11 cellular contexts compared by ENCODE assay signal in the genomic region with DNA sequence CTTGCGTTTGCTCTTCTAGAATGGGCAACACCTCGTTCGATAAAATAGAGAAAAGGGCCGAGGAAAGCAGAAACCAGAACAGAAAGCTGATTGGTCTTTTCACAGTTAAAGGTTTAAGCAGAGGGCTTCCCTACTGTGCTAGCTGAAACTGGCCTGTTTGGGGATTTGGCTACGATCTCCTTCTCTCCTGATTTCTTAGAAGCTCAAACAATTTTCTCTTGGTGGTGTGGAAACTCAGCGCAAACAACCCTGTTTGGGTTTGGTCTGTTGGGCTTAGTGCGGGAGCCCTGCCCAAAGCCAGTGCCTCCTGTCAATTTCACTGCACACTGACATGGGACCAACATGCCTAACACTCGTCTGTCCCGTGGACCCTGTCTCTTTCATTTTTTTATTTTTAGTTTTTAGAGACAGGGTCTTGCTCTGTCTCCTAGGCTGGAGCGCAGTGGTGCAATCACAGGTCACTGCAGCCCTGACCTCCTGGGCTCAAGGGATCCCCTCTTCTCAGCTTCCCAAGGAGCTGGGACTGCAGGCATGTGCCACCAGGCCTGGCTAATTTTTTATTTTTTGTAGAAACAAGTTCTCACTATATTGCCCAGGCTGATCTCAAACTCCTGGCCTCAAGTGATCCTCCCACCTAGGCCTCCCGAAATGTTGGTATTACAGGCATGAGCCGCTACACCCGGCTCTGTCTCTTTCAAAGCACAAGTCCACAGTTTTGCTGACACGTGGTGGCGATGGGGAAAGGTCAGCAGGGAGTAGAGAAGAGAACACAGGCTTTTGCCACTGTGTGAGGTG. TPM values are rescaled to one million over a fixed set of nuclear protein-coding genes. Genes with fewer than 3 reads are reported as not detected.
DNase-seq lines count a peak whose midpoint lies in the region; ATAC-seq and TF ChIP-seq lines count a peak whose summit lies in the region.
"Had no signal": no experiment of that assay in that cellular context is flagged by ENCODE, and none has a peak within 500 bp of the region (broad histone marks: within the 10 kb centered on the region; RNA-seq: fewer than 3 reads in every experiment).

No MANE protein-coding gene starts in this region.

- H3K27ac Mint-ChIP-seq in WTC11, result peak overlapping the region; percentile 95
- H3K27ac Mint-ChIP-seq in stimulated activated naive CD8-positive, alpha-beta T cell treated with anti-CD3 and anti-CD28 coated beads, Interleukin-15, amount 100 ng/mL, for 72 hours, result no peak overlapping the region

- CTCF ChIA-PET in WTC11 (lab: Charles Lee), result interaction anchor here (0.7 to 6.7 kb wide), 6 partner anchors 9 to 143 kb away, joined by 3 to 112 read pairs (median 6); no protein-coding TSS in a partner anchor

- H3K27me3 ChIP-seq in ACC112 (ENCODE audit: insufficient read depth, low read length), result peaks cover 4% of the 10 kb centered on the region; the same call in 1 of the 2 replicates
- H3K27me3 ChIP-seq in iPS-20b (ENCODE audit: insufficient read depth, low read length), result no peaks in the 10 kb centered on the region; the same call in 1 of the 2 replicates
- no peaks in the 10 kb centered on the region for H3K27me3 ChIP-seq in rectal smooth muscle tissue (ENCODE audit: control insufficient read depth, insufficient read depth, low read length)

- peak overlapping the region; percentile 31; the same call in 1 of the 2 replicates for H3K4me3 ChIP-seq in ACC112 (ENCODE audit: low read depth, low read length)
- H3K4me3 ChIP-seq in iPS-20b (ENCODE audit: low read length), result no peak overlapping the region
- no peak overlapping the region for H3K4me3 ChIP-seq in rectal smooth muscle tissue (ENCODE audit: low read length)

- H3K79me2 ChIP-seq in ACC112 (ENCODE audit: control insufficient read depth, insufficient read depth, low read length, unreplicated experiment), result no peaks in the 10 kb centered on the region

- H3K36me3 Mint-ChIP-seq in WTC11, result no peaks in the 10 kb centered on the region

- no peak overlapping the region for H3K4me3 Mint-ChIP-seq in WTC11
- no peak overlapping the region for H3K4me3 Mint-ChIP-seq in stimulated activated naive CD8-positive, alpha-beta T cell treated with anti-CD3 and anti-CD28 coated beads, Interleukin-15, amount 100 ng/mL, for 72 hours

- no peaks in the 10 kb centered on the region for H3K9me3 Mint-ChIP-seq in WTC11
- no peaks in the 10 kb centered on the region for H3K9me3 Mint-ChIP-seq in stimulated activated naive CD8-positive, alpha-beta T cell treated with anti-CD3 and anti-CD28 coated beads, Interleukin-15, amount 100 ng/mL, for 72 hours

- no peak for DNase-seq in WTC11 (ENCODE audit: low spot score)
- DNase-seq in stimulated activated naive CD8-positive, alpha-beta T cell treated with anti-CD3 and anti-CD28 coated beads, Interleukin-15, amount 100 ng/mL, for 72 hours, result no peak
- no peak for DNase-seq in omental fat pad (ENCODE audit: low spot score)
- DNase-seq: activated CD8-positive, alpha-beta memory T cell treated with anti-CD3 and anti-CD28 coated beads, Interleukin-2, amount 50 U/mL, for 48 hours; erythroblast had no signal

- no peak overlapping the region; the same call in 1 of the 2 replicates for H3K27ac ChIP-seq in ACC112 (ENCODE audit: low read depth, low read length)
- no peak overlapping the region for H3K27ac ChIP-seq in iPS-20b (ENCODE audit: low read length)
- H3K27ac ChIP-seq in rectal smooth muscle tissue (ENCODE audit: low read depth, low read length), result peak overlapping the region; percentile 57

- peaks cover 61% of the 10 kb centered on the region for H3K4me1 Mint-ChIP-seq in WTC11
- peaks cover 5% of the 10 kb centered on the region for H3K4me1 Mint-ChIP-seq in stimulated activated naive CD8-positive, alpha-beta T cell treated with anti-CD3 and anti-CD28 coated beads, Interleukin-15, amount 100 ng/mL, for 72 hours

- H3K36me3 ChIP-seq in ACC112 (ENCODE audit: insufficient read depth, low read length) (no peaks in the 10 kb centered on the region), iPS-20b (ENCODE audit: insufficient read depth, low read depth, low read length) (no peaks in the 10 kb centered on the region), rectal smooth muscle tissue (ENCODE audit: control insufficient read depth, insufficient read depth, low read length) (no peaks in the 10 kb centered on the region)

- POLR2A ChIA-PET in WTC11 (lab: Charles Lee), result interaction anchor here (1.4 kb wide), 1 partner anchor 9 kb away, joined by 3 read pairs; no protein-coding TSS in a partner anchor

- no peaks in the 10 kb centered on the region for H3K27me3 Mint-ChIP-seq in WTC11 (ENCODE audit: low read depth)
- no peaks in the 10 kb centered on the region for H3K27me3 Mint-ChIP-seq in stimulated activated naive CD8-positive, alpha-beta T cell treated with anti-CD3 and anti-CD28 coated beads, Interleukin-15, amount 100 ng/mL, for 72 hours

- no peaks in the 10 kb centered on the region for H3K9me3 ChIP-seq in iPS-20b (ENCODE audit: insufficient read depth, low read depth, low read length)

- H3K4me1 ChIP-seq in ACC112 (ENCODE audit: control insufficient read depth, insufficient read depth, low read length, unreplicated experiment) (peaks cover 15% of the 10 kb centered on the region), iPS-20b (ENCODE audit: insufficient read depth, low read length) (peaks cover 27% of the 10 kb centered on the region; the same call in 1 of the 2 replicates), rectal smooth muscle tissue (ENCODE audit: control insufficient read depth, insufficient read depth, low read length) (peaks cover 5% of the 10 kb centered on the region)

- H3K9ac ChIP-seq in iPS-20b (ENCODE audit: low read depth, low read length) (peak overlapping the region; percentile 38; the same call in 1 of the 2 replicates), rectal smooth muscle tissue (ENCODE audit: low read length) (no peak overlapping the region)

- ATAC-seq in WTC11, result peak; percentile 3; the same call in 1 of the 2 replicates
- ATAC-seq in GM18517 (IDR thresholded peaks at IDR 0.05; ENCODE audit: unreplicated experiment), result no peak
- no peak for ATAC-seq in HG02759 (IDR thresholded peaks at IDR 0.05; ENCODE audit: unreplicated experiment)
- ATAC-seq in stimulated activated naive CD8-positive, alpha-beta T cell treated with anti-CD3 and anti-CD28 coated beads, Interleukin-15, amount 100 ng/mL, for 72 hours, result no peak
- ATAC-seq in omental fat pad (ENCODE audit: low FRiP score), result no peak

- H2AFZ ChIP-seq in ACC112 (ENCODE audit: low read length, unreplicated experiment), result peak overlapping the region; percentile 33

- TF ChIP-seq CTCF in WTC11 (IDR thresholded peaks at IDR 0.05) (no peak), omental fat pad (IDR thresholded peaks at IDR 0.05) (no peak)

TF ChIP-seq in WTC11, 78 proteins besides CTCF, POLR2A, EP300 and RAD21:
- TF ChIP-seq FOXJ3 (CRISPR knock-in tag; IDR thresholded peaks at IDR 0.05; ENCODE audit: borderline replicate concordance) (no peak), ZNF232 (CRISPR knock-in tag; IDR thresholded peaks at IDR 0.05) (no peak), TCF7 (CRISPR knock-in tag; IDR thresholded peaks at IDR 0.05; ENCODE audit: low read depth) (no peak), ETV6 (CRISPR knock-in tag; IDR thresholded peaks at IDR 0.05) (no peak), TEAD1 (CRISPR knock-in tag; IDR thresholded peaks at IDR 0.05) (no peak), FOXK1 (CRISPR knock-in tag; IDR thresholded peaks at IDR 0.05) (no peak)
- TF ChIP-seq, protein P1, sequence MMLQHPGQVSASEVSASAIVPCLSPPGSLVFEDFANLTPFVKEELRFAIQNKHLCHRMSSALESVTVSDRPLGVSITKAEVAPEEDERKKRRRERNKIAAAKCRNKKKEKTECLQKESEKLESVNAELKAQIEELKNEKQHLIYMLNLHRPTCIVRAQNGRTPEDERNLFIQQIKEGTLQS (CRISPR knock-in tag; conservative IDR thresholded peaks at IDR 0.05), result no peak
- TF ChIP-seq, protein P2, sequence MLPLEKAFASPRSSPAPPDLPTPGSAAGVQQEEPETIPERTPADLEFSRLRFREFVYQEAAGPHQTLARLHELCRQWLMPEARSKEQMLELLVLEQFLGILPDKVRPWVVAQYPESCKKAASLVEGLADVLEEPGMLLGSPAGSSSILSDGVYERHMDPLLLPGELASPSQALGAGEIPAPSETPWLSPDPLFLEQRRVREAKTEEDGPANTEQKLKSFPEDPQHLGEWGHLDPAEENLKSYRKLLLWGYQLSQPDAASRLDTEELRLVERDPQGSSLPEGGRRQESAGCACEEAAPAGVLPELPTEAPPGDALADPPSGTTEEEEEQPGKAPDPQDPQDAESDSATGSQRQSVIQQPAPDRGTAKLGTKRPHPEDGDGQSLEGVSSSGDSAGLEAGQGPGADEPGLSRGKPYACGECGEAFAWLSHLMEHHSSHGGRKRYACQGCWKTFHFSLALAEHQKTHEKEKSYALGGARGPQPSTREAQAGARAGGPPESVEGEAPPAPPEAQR (CRISPR knock-in tag; IDR thresholded peaks at IDR 0.05), result no peak

RNA-seq across cellular contexts. Expression of a gene that starts 16.5 kb away (rescaled TPM):
- total RNA-seq in WTC11 (2021) (113 to 203 TPM (median 189 TPM) in 3 replicates), omental fat pad (100 to 1,000 TPM in 3 of 4 donors, 10 to 100 TPM in 1; 66.3 to 192 (median 149) TPM)
- total RNA-seq: HT-29 had no signal
